In genomic region chr4:73750730-73751129, GRCh38 we compare ENCODE assay signal across 16 cellular contexts.
"Had no signal": no experiment of that assay in that cellular context is flagged by ENCODE, and none has a peak within 500 bp of the region (broad histone marks: within the 10 kb centered on the region; RNA-seq: fewer than 3 reads in every experiment).

No MANE protein-coding gene starts in this region.

- ATAC-seq: natural killer cell treated with Interleukin-12 subunit alpha and Interleukin-12 subunit beta and Interleukin-15 and Interleukin-18, amount 100 ng/mL, for 72 hours; stimulated activated naive B cell treated with anti-CD40 and anti-IgM and Interleukin-4, amounts not matched to agents 10 μg/mL and 1 μg/mL and 100 μg/mL, for 72 hours had no signal

- DNase-seq: activated CD4-positive, alpha-beta memory T cell treated with anti-CD3 and anti-CD28 coated beads, Interleukin-2, amount 10 ng/mL, durations not matched to agents 7 days and 5 days; activated naive CD4-positive, alpha-beta T cell treated with anti-CD3 and anti-CD28 coated beads, Interleukin-2, amount 50 U/mL, for 16 hours; activated T-cell treated with anti-CD3 and anti-CD28 coated beads, Interleukin-2, amount 50 U/mL, for 24 hours; dermis blood vessel endothelial cell; foreskin melanocyte; heart left ventricle; immature natural killer cell; mesendoderm; nucleus accumbens; posterior cingulate gyrus; stimulated activated CD4-positive, alpha-beta T cell treated with anti-CD3 and anti-CD28 coated beads, Interleukin-4, amount 100 ng/mL, for 1 hour; stimulated activated naive B cell treated with anti-CD40 and anti-IgM and Interleukin-4, amounts not matched to agents 10 μg/mL and 1 μg/mL and 100 μg/mL, for 72 hours; thyroid gland; uterus; WERI-Rb-1 had no signal
